18 cellular contexts compared by ENCODE assay signal in genomic region chr1:231836227-231836893, GRCh38.
DNase-seq lines count a peak whose midpoint lies in the region; TF ChIP-seq lines count a peak whose summit lies in the region.
"Had no signal": no experiment of that assay in that cellular context is flagged by ENCODE, and none has a peak within 500 bp of the region (broad histone marks: within the 10 kb centered on the region; RNA-seq: fewer than 3 reads in every experiment).

No MANE protein-coding gene starts in this region.

- H3K36me3 Mint-ChIP-seq in Caco-2 (ENCODE audit: insufficient read depth, unreplicated experiment), result no peaks in the 10 kb centered on the region
- peaks cover 50% of the 10 kb centered on the region for H3K36me3 Mint-ChIP-seq in endothelial cell (ENCODE audit: low read depth, unreplicated experiment)

- peak overlapping the region; percentile 61 for H3K56ac ChIP-seq in mesendoderm (ENCODE audit: low read length)

- H3K4me2 ChIP-seq in mesendoderm (ENCODE audit: low read length), result no peak overlapping the region

- H3K27me3 ChIP-seq in Caco-2 (replicated peaks; ENCODE audit: control insufficient read depth, insufficient read depth, low read length), result no peaks in the 10 kb centered on the region
- no peaks in the 10 kb centered on the region for H3K27me3 ChIP-seq in mesendoderm (ENCODE audit: insufficient read depth, low read length, poor library complexity)
- H3K27me3 ChIP-seq: SJCRH30 had no signal

- H3K9ac ChIP-seq in mesendoderm (ENCODE audit: low read length), result no peak overlapping the region

- H2AK5ac ChIP-seq in mesendoderm (ENCODE audit: low read length), result no peak overlapping the region

- peaks cover 56% of the 10 kb centered on the region for H3K4me1 ChIP-seq in Caco-2
- peaks cover 2% of the 10 kb centered on the region for H3K4me1 ChIP-seq in mesendoderm (ENCODE audit: control insufficient read depth, low read depth, low read length)
- H3K4me1 ChIP-seq: SJCRH30 had no signal

- intact Hi-C loops in Caco-2 (cut with micrococcal nuclease; ENCODE audit: unreplicated experiment), result no loop called here

- H3K4me1 Mint-ChIP-seq in Caco-2 (ENCODE audit: low read depth, unreplicated experiment), result peaks cover 68% of the 10 kb centered on the region
- peaks cover 63% of the 10 kb centered on the region for H3K4me1 Mint-ChIP-seq in endothelial cell (ENCODE audit: unreplicated experiment)

- in situ Hi-C loops in KBM-7 (cut with MboI; ENCODE audit: low pct_unique_long_range_greater_than_20kb, low sequenced_read_pairs), result no loop called here

- H3K18ac ChIP-seq in mesendoderm (ENCODE audit: low read length), result peak overlapping the region; percentile 99

- no peaks in the 10 kb centered on the region for H3K27me3 Mint-ChIP-seq in Caco-2 (ENCODE audit: insufficient read depth, unreplicated experiment)
- peaks cover 6% of the 10 kb centered on the region for H3K27me3 Mint-ChIP-seq in endothelial cell (ENCODE audit: unreplicated experiment)

- no peaks in the 10 kb centered on the region for H3K9me3 Mint-ChIP-seq in Caco-2 (ENCODE audit: unreplicated experiment)
- H3K9me3 Mint-ChIP-seq in endothelial cell (ENCODE audit: unreplicated experiment), result no peaks in the 10 kb centered on the region

- H2BK120ac ChIP-seq in mesendoderm (ENCODE audit: low read depth, low read length), result peak overlapping the region; percentile 28

- no peak overlapping the region for H3K4ac ChIP-seq in mesendoderm (ENCODE audit: low read depth, low read length)

- POLR2A ChIA-PET in Caco-2 (lab: Charles Lee), result no interaction called here

- H2BK5ac ChIP-seq in mesendoderm (ENCODE audit: low read length), result peak overlapping the region; percentile 15

- H4K5ac ChIP-seq in mesendoderm (ENCODE audit: low read length), result no peak overlapping the region

- H3K79me2 ChIP-seq in mesendoderm (ENCODE audit: control insufficient read depth, insufficient read depth, low read length), result no peaks in the 10 kb centered on the region

- peak overlapping the region; percentile 65 for H3K27ac Mint-ChIP-seq in Caco-2 (ENCODE audit: unreplicated experiment)
- peak overlapping the region; percentile 82 for H3K27ac Mint-ChIP-seq in endothelial cell (ENCODE audit: unreplicated experiment)

- no peak overlapping the region for H3K27ac ChIP-seq in mesendoderm (ENCODE audit: low read depth, low read length)
- H3K27ac ChIP-seq: SJCRH30 had no signal

- H3K4me3 ChIP-seq in Caco-2 (ENCODE audit: low read depth, low read length), result 0 out of 2 replicates have a peak overlapping the region, but pooled peaks have one; percentile 11
- H3K4me3 ChIP-seq in mesendoderm (ENCODE audit: low read length), result no peak overlapping the region
- H3K4me3 ChIP-seq: SJCRH30 had no signal

- H3K4me3 Mint-ChIP-seq in Caco-2 (ENCODE audit: unreplicated experiment) (peak overlapping the region; percentile 71), endothelial cell (ENCODE audit: unreplicated experiment) (no peak overlapping the region)

- WGBS in mesendoderm (ENCODE audit: extremely low coverage, insufficient coverage, low lambda C conversion rate), result no CpG with 5 or more reads among the region's 14 CpGs

- DNase-seq in Caco-2 (peak; percentile 79 to 93), HuH-7.5 (ENCODE audit: low spot score) (peak; percentile 56), endothelial cell (ENCODE audit: low spot score) (peak; percentile 46), mesendoderm (peak; percentile 90), NCI-H510A treated with DMSO at 0.1 percent for 48 hours (lab: John Stamatoyannopoulos, UW) (no peak), NCI-H82 treated with DMSO at 0.1 percent for 48 hours (lab: John Stamatoyannopoulos, UW; ENCODE audit: unreplicated experiment) (no peak), KBM-7 (no peak)
- DNase-seq: COR-L47, EL, H7, IMR-90, NCI-H1105 treated with DMSO at 0.1 percent for 48 hours, NCI-H187, NCI-H345, NCI-H526 treated with DMSO at 0.1 percent for 48 hours, OCI-M1, RPMI8226, SJCRH30 had no signal

- CTCF ChIA-PET in Caco-2 (lab: Charles Lee), result interaction anchor here (1.0 kb wide), 1 partner anchor 80 kb away, joined by 4 read pairs; no protein-coding TSS in a partner anchor

- TF ChIP-seq CTCF in Caco-2 (IDR thresholded peaks at IDR 0.05; ENCODE audit: insufficient read depth in 1 of 2, low read depth in 1 of 2, low read length in 1 of 2, severe bottlenecking in 1 of 2, unreplicated experiment in 1 of 2), result no peak
- TF ChIP-seq CTCF in endothelial cell (IDR thresholded peaks at IDR 0.05; ENCODE audit: unreplicated experiment), result no peak

- H3K79me1 ChIP-seq in mesendoderm (ENCODE audit: low read length), result no peaks in the 10 kb centered on the region

- H3K36me3 ChIP-seq in Caco-2 (ENCODE audit: control insufficient read depth, insufficient read depth, low read length) (no peaks in the 10 kb centered on the region), mesendoderm (ENCODE audit: control insufficient read depth, insufficient read depth, low read length) (no peaks in the 10 kb centered on the region)
- H3K36me3 ChIP-seq: SJCRH30 had no signal

- no peaks in the 10 kb centered on the region for H3K9me3 ChIP-seq in Caco-2
- H3K9me3 ChIP-seq: SJCRH30 had no signal

- H4K8ac ChIP-seq in mesendoderm (ENCODE audit: low read depth, low read length), result peak overlapping the region; percentile 89

- H3K23ac ChIP-seq in mesendoderm (ENCODE audit: low read length), result no peak overlapping the region

- H2BK15ac ChIP-seq in mesendoderm (replicated peaks; ENCODE audit: low read depth), result no peak overlapping the region

- BruUV-seq in Caco-2 (replicated peaks; lab: Mats Ljungman, UMichigan), result no TSS peak

Comparison
In these comparisons a context has a peak if more than half of its experiments do, and no peak if none do; other contexts are left out.
1. DNase-seq: peak in Caco-2 (2 of 2), HuH-7.5 (single experiment), endothelial cell (single experiment) and mesendoderm (single experiment); none in NCI-H510A treated with DMSO at 0.1 percent for 48 hours (single experiment), NCI-H82 treated with DMSO at 0.1 percent for 48 hours (single experiment) and KBM-7 (single experiment).